In genomic region chr1:48214366-48214765, GRCh38 we compare ENCODE assay signal across 7 cellular contexts. TPM values are rescaled to one million over a fixed set of nuclear protein-coding genes. Genes with fewer than 3 reads are reported as not detected.
"Had no signal": no experiment of that assay in that cellular context is flagged by ENCODE, and none has a peak within 500 bp of the region (broad histone marks: within the 10 kb centered on the region; RNA-seq: fewer than 3 reads in every experiment).

No MANE protein-coding gene starts in this region.

RNA-seq across cellular contexts. Expression of gene SLC5A9, which starts 8.2 kb away (rescaled TPM):
- total RNA-seq: activated CD4-positive, alpha-beta memory T cell treated with anti-CD3 and anti-CD28 coated beads, Interleukin-2, amount 10 ng/mL, durations not matched to agents 7 days and 5 days; activated CD8-positive, alpha-beta memory T cell treated with anti-CD3 and anti-CD28 coated beads, Interleukin-2, amount 10 ng/mL, durations not matched to agents 7 days and 5 days; MCF 10A; OCI-LY7; PC-9; T-cell; T-helper 17 cell had no signal
